ENCODE assay signal across 6 cellular contexts in genomic region chr3:123890991-123891390, GRCh38. TPM values are rescaled to one million over a fixed set of nuclear protein-coding genes. Genes with fewer than 3 reads are reported as not detected.
A peak's percentile ranks its signal among the peaks of the same experiment; 100 is the strongest.
DNase-seq lines count a peak whose midpoint lies in the region; TF ChIP-seq lines count a peak whose summit lies in the region.
"Not testable (repeated sequence)": the region's sequence is repeated elsewhere in the genome, so short reads cannot be mapped to it uniquely, and the experiment has no call there.
"Had no signal": no experiment of that assay in that cellular context is flagged by ENCODE, and none has a peak within 500 bp of the region (broad histone marks: within the 10 kb centered on the region; RNA-seq: fewer than 3 reads in every experiment).

No MANE protein-coding gene starts in this region.

- not testable (repeated sequence) for H3K27me3 ChIP-seq in SJCRH30

- CTCF ChIA-PET in HEK293 (lab: Yijun Ruan, JAX), result not testable (repeated sequence)

- peaks cover 12% of the 10 kb centered on the region for H3K9me3 Mint-ChIP-seq in activated CD4-positive, alpha-beta T cell treated with anti-CD3 and anti-CD28 coated beads, Interleukin-2, amount 10 ng/mL, durations not matched to agents 24 days and 14 days

- H3K4me1 Mint-ChIP-seq in activated CD4-positive, alpha-beta T cell treated with anti-CD3 and anti-CD28 coated beads, Interleukin-2, amount 10 ng/mL, durations not matched to agents 24 days and 14 days, result not testable (repeated sequence)

- not testable (repeated sequence) for H3K9me3 ChIP-seq in HEK293 (ENCODE audit: control insufficient read depth, insufficient read depth, low read depth, low read length); SJCRH30 (replicated peaks)

- H3K27me3 Mint-ChIP-seq in activated CD4-positive, alpha-beta T cell treated with anti-CD3 and anti-CD28 coated beads, Interleukin-2, amount 10 ng/mL, durations not matched to agents 24 days and 14 days, result peaks cover 21% of the 10 kb centered on the region

- H3K36me3 ChIP-seq in HEK293 (ENCODE audit: control insufficient read depth in 2 of 2, insufficient read depth in 1 of 2, low read length in 2 of 2); SJCRH30: not testable (repeated sequence)

- not testable (repeated sequence) for H3K27ac ChIP-seq in HEK293 (ENCODE audit: extremely low read depth, low read depth, low read length); SJCRH30

- peak; percentile 39 to 50 for DNase-seq in SJCRH30
- DNase-seq in activated CD4-positive, alpha-beta T cell treated with anti-CD3 and anti-CD28 coated beads, Interleukin-2, amount 10 ng/mL, durations not matched to agents 24 days and 14 days, result peak; percentile 18

- not testable (repeated sequence) for H3K4me3 ChIP-seq in HEK293 (ENCODE audit: low read depth, low read length); SJCRH30

- not testable (repeated sequence) for H3K4me1 ChIP-seq in HEK293 (ENCODE audit: control insufficient read depth, insufficient read depth, low read length); SJCRH30

- not testable (repeated sequence) for TF ChIP-seq CTCF in HEK293 (tag by site-specific recombination; IDR thresholded peaks at IDR 0.05)

- not testable (repeated sequence) for H3K27ac Mint-ChIP-seq in activated CD4-positive, alpha-beta T cell treated with anti-CD3 and anti-CD28 coated beads, Interleukin-2, amount 10 ng/mL, durations not matched to agents 24 days and 14 days

- intact Hi-C loops in activated CD4-positive, alpha-beta T cell treated with anti-CD3 and anti-CD28 coated beads, Interleukin-2, amount 10 ng/mL, durations not matched to agents 24 days and 14 days (cut with micrococcal nuclease), result not testable (repeated sequence)

- not testable (repeated sequence) for H3K36me3 Mint-ChIP-seq in activated CD4-positive, alpha-beta T cell treated with anti-CD3 and anti-CD28 coated beads, Interleukin-2, amount 10 ng/mL, durations not matched to agents 24 days and 14 days (ENCODE audit: low read depth)

- POLR2A ChIA-PET in HEK293 (lab: Yijun Ruan, JAX), result not testable (repeated sequence)

- H3K4me3 Mint-ChIP-seq in activated CD4-positive, alpha-beta T cell treated with anti-CD3 and anti-CD28 coated beads, Interleukin-2, amount 10 ng/mL, durations not matched to agents 24 days and 14 days, result not testable (repeated sequence)

TF ChIP-seq in HEK293, 187 proteins besides CTCF, POLR2A, EP300 and RAD21:
- peak; percentile 8; the same call in 1 of the 2 replicates for TF ChIP-seq ZNF585B (tag by site-specific recombination; IDR thresholded peaks at IDR 0.05)

RNA-seq across cellular contexts. Expression of gene MYLK, which starts 6.9 kb away (rescaled TPM):
- 3.2 and 4.3 TPM in 2 replicates for total RNA-seq in SJCRH30 (2014; rRNA removed; shearing (Covaris generic))
- 0.21 and 0.26 TPM in 2 replicates for total RNA-seq in activated CD4-positive, alpha-beta T cell treated with anti-CD3 and anti-CD28 coated beads, Interleukin-2, amount 10 ng/mL, durations not matched to agents 24 days and 14 days
- total RNA-seq: B cell; CD4-positive, alpha-beta memory T cell; CD8-positive, alpha-beta T cell had no signal
